ENCODE assay signal across 8 cellular contexts in the genomic region with DNA sequence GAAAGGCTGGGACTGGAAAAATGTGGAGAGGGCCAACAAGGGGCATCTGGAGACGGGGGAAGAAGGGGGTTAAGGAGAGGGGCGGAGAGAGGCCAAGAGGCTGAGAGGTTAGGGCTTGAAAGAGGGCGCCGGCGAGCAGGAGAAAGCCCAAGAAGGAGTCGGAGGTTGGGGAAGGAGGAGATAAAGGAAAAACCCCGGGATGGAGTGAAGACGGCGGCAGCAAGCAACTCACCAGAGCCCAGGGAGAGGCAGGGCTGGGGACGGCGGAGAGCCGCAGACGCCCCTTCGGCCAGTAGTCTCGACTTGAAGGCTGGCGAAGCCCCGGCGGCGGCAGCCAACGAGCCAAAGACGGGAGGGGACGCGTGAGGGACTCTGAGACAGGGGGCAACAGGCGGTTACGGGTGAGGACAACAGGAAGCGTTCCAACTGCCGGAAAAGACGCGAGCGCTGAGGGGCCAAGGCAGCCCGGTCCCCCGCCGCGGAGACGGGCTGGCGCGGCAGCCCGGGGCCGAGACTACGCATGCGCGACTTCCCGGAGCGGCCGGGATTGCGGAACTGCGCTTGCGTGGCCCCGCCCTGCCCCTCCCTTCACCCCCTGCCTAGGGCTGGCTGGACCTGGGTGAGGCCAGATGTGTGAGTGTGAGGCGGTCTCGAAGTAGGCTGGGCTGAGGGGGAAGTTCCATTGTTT. TPM values are rescaled to one million over a fixed set of nuclear protein-coding genes. Genes with fewer than 3 reads are reported as not detected.
DNase-seq lines count a peak whose midpoint lies in the region; ATAC-seq and TF ChIP-seq lines count a peak whose summit lies in the region.

A gene (minus strand): TSS at position 522 of the 688 bp plus-strand sequence. CDS start 7,277 bp downstream, outside the sequence.

- peak; percentile 77 for ATAC-seq in GM18868 (IDR thresholded peaks at IDR 0.05; ENCODE audit: unreplicated experiment)
- peak; percentile 79 for ATAC-seq in HG03139 (IDR thresholded peaks at IDR 0.05; ENCODE audit: unreplicated experiment)

- H3K27ac ChIP-seq in VCaP = peak within 1 kb of the TSS; percentile 83
- peak within 1 kb of the TSS; percentile 92 for H3K27ac ChIP-seq in skeletal muscle tissue (ENCODE audit: low read depth, low read length)

- peak within 1 kb of the TSS; percentile 99 for H3K4me3 ChIP-seq in iPS-18c (ENCODE audit: insufficient read depth, low read depth, low read length)
- peak within 1 kb of the TSS; percentile 94 to 98 (median 95) for H3K4me3 ChIP-seq in skeletal muscle tissue (ENCODE audit: low read length in 3 of 3)

- DNase-seq in A172 (ENCODE audit: low spot score) = peak; percentile 81
- peak; percentile 76 for DNase-seq in NCI-H2196 treated with DMSO at 0.1 percent for 48 hours (lab: John Stamatoyannopoulos, UW; ENCODE audit: unreplicated experiment)
- peak; percentile 84 to 89 for DNase-seq in T47D (ENCODE audit: low read depth in 1 of 2, low spot score in 1 of 2)

- no peaks in the 10 kb centered on the region for H3K27me3 ChIP-seq in skeletal muscle tissue (ENCODE audit: control insufficient read depth in 3 of 3, insufficient read depth in 3 of 3, low read length in 3 of 3)

- TF ChIP-seq CTCF in VCaP (conservative IDR thresholded peaks at IDR 0.05) = peak; percentile 12; the same call in 1 of the 2 replicates

- H3K9ac ChIP-seq in skeletal muscle tissue (ENCODE audit: low read depth in 1 of 3, low read length in 3 of 3) = peak within 1 kb of the TSS; percentile 92 to 98 (median 93)

- H3K9me3 ChIP-seq in iPS-18c (ENCODE audit: control insufficient read depth, insufficient read depth, low read length) (peaks cover 2% of the 10 kb centered on the region), skeletal muscle tissue (ENCODE audit: control insufficient read depth in 3 of 3, low read length in 3 of 3) (no peaks in the 10 kb centered on the region)

- peaks cover 16 to 24% (median 16%) of the 10 kb centered on the region in 3 donors for H3K4me1 ChIP-seq in skeletal muscle tissue (ENCODE audit: control insufficient read depth in 3 of 3, insufficient read depth in 3 of 3, low read length in 3 of 3)

- H3K36me3 ChIP-seq in skeletal muscle tissue (ENCODE audit: control insufficient read depth in 3 of 3, insufficient read depth in 3 of 3, low read length in 3 of 3) = peaks cover 0 to 3% (median 0%) of the 10 kb centered on the region in 3 donors

- in situ Hi-C loops in T47D (cut with HindIII; ENCODE audit: low pct_unique_long_range_greater_than_20kb, low sequenced_read_pairs) = no loop called here

RNA-seq across cellular contexts. Expression of the gene that starts here (rescaled TPM):
- total RNA-seq in A172 (2014; rRNA removed; shearing (Covaris generic)) = 23.7 and 25.3 TPM in 2 replicates
- 16.2 TPM for total RNA-seq in skeletal muscle tissue

Comparison
In these comparisons a context has a peak if more than half of its experiments do, and no peak if none do; other contexts are left out.
1. Peak in every context shown above with its lines: DNase-seq, ATAC-seq, H3K4me3 ChIP-seq and H3K27ac ChIP-seq.